28 cellular contexts compared by ENCODE assay signal in the genomic region with DNA sequence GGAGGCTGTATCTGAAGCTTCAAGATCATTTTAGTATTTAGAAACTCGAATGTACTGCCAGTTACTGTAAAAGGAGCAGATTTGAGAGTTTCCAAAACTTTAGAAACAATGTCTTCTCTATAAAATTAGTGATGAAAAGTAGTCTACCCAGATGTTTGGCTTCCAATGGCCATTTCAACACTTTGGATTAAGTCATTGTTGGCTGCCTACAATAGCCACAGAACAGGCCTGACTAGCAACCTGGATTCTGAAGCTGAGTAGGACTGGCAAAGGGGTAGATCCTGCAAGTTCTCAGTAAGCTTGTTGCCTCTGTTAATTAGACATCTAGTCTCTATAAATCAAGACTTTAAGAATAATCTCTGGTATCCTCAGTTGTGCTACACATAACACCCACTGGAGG.
DNase-seq lines count a peak whose midpoint lies in the region; ATAC-seq, FAIRE-seq and TF ChIP-seq lines count a peak whose summit lies in the region.
"Had no signal": no experiment of that assay in that cellular context is flagged by ENCODE, and none has a peak within 500 bp of the region (broad histone marks: within the 10 kb centered on the region; RNA-seq: fewer than 3 reads in every experiment).

No MANE protein-coding gene starts in this region.

- CTCF ChIA-PET in endothelial cell of umbilical vein (lab: Charles Lee), result no interaction called here
- CTCF ChIA-PET in activated CD8-positive, alpha-beta T cell treated with anti-CD3 and anti-CD28 coated beads, Interleukin-2, amount 10 ng/mL, durations not matched to agents 7 days and 5 days (lab: Charles Lee), result no interaction called here

- TF ChIP-seq CTCF in endothelial cell of umbilical vein (IDR thresholded peaks at IDR 0.05; ENCODE audit: extremely low read depth in 1 of 2, insufficient read depth in 1 of 2, low read depth in 1 of 2, low read length in 2 of 2), result no peak
- TF ChIP-seq CTCF in heart left ventricle (IDR thresholded peaks at IDR 0.05), result no peak

- no peaks in the 10 kb centered on the region for H3K9me3 ChIP-seq in endothelial cell of umbilical vein (replicated peaks; ENCODE audit: control insufficient read depth, insufficient read depth, low read length)
- no peaks in the 10 kb centered on the region for H3K9me3 ChIP-seq in heart left ventricle
- H3K9me3 ChIP-seq: BLaER1, tibial nerve had no signal

- H3K9ac ChIP-seq in endothelial cell of umbilical vein (replicated peaks; ENCODE audit: extremely low read depth, insufficient read depth, low read length), result no peak overlapping the region
- H3K9ac ChIP-seq: BLaER1, parathyroid adenoma had no signal

- H3K36me3 ChIP-seq in endothelial cell of umbilical vein (ENCODE audit: control insufficient read depth in 2 of 2, extremely low read depth in 1 of 2, insufficient read depth in 2 of 2, low read length in 2 of 2), result no peaks in the 10 kb centered on the region
- H3K36me3 ChIP-seq in heart left ventricle, result no peaks in the 10 kb centered on the region
- H3K36me3 ChIP-seq: BLaER1, tibial nerve had no signal

- peak; percentile 58 for DNase-seq in AG20443 (ENCODE audit: low spot score)
- no peak for DNase-seq in endothelial cell of umbilical vein (ENCODE audit: low read depth, low spot score)
- no peak for DNase-seq in heart left ventricle
- DNase-seq in sciatic nerve (ENCODE audit: low spot score), result no peak
- no peak for DNase-seq in activated CD8-positive, alpha-beta T cell treated with anti-CD3 and anti-CD28 coated beads, Interleukin-2, amount 10 ng/mL, durations not matched to agents 7 days and 5 days
- no peak for DNase-seq in hippocampal formation (lab: John Stamatoyannopoulos, UW)
- DNase-seq: DMS 273 treated with DMSO at 0.1 percent for 48 hours; effector CD4-positive, alpha-beta T cell; HCEC 1CT; immature natural killer cell; IMR-90; left colon; SHP77; stimulated activated CD4-positive, alpha-beta T cell treated with anti-CD3 and anti-CD28 coated beads, Interleukin-12 subunit alpha, Interleukin-12 subunit beta, amount 100 ng/mL, for 4 hours; stimulated activated CD4-positive, alpha-beta T cell treated with anti-CD3 and anti-CD28 coated beads, Interleukin-2, amount 100 ng/mL, for 48 hours had no signal

- no peaks in the 10 kb centered on the region for H4K20me1 ChIP-seq in endothelial cell of umbilical vein (replicated peaks; ENCODE audit: control insufficient read depth, extremely low read depth, insufficient read depth, low read length)
- H4K20me1 ChIP-seq: BLaER1 had no signal

- ATAC-seq in heart left ventricle, result peak in 3 of 4 donors; percentile 62 to 83 (median 83)
- peak; percentile 86 for ATAC-seq in sciatic nerve
- ATAC-seq in HG02642 (IDR thresholded peaks at IDR 0.05; ENCODE audit: poor library complexity, unreplicated experiment), result no peak
- ATAC-seq in activated CD8-positive, alpha-beta T cell treated with anti-CD3 and anti-CD28 coated beads, Interleukin-2, amount 10 ng/mL, durations not matched to agents 7 days and 5 days, result no peak
- ATAC-seq in GM18867 (IDR thresholded peaks at IDR 0.05; ENCODE audit: unreplicated experiment), result no peak
- ATAC-seq: activated naive CD4-positive, alpha-beta T cell treated with anti-CD3 and anti-CD28 coated beads, Interleukin-2, amount 50 U/mL, for 72 hours; GM12878; left colon had no signal

- intact Hi-C loops in endothelial cell of umbilical vein (cut with micrococcal nuclease) (no loop called here), heart left ventricle (cut with DNase I) (no loop called here), sciatic nerve (cut with DNase I) (no loop called here)

- WGBS in heart left ventricle, 4 donors, result 58 to 75% (median 69%) methylated on average over 1 of the region's 1 CpG

- no peak overlapping the region for H3K27ac Mint-ChIP-seq in activated CD8-positive, alpha-beta T cell treated with anti-CD3 and anti-CD28 coated beads, Interleukin-2, amount 10 ng/mL, durations not matched to agents 7 days and 5 days
- H3K27ac Mint-ChIP-seq: activated naive CD4-positive, alpha-beta T cell treated with anti-CD3 and anti-CD28 coated beads, Interleukin-2, amount 50 U/mL, for 72 hours; activated T-helper 2 cell treated with anti-CD3 and anti-CD28 coated beads, Interferon-gamma antibody, Interleukin-2, Interleukin-4, amounts not matched to agents 10 μg/mL and 5 μg/mL and 100 μg/mL, durations not matched to agents 14 hours and 24 hours and 36 hours; immature natural killer cell; memory B cell; nephron had no signal

- no peaks in the 10 kb centered on the region for H3K4me1 Mint-ChIP-seq in activated CD8-positive, alpha-beta T cell treated with anti-CD3 and anti-CD28 coated beads, Interleukin-2, amount 10 ng/mL, durations not matched to agents 7 days and 5 days (ENCODE audit: low read depth)
- H3K4me1 Mint-ChIP-seq: immature natural killer cell, memory B cell had no signal

- H3K9me3 Mint-ChIP-seq in activated CD8-positive, alpha-beta T cell treated with anti-CD3 and anti-CD28 coated beads, Interleukin-2, amount 10 ng/mL, durations not matched to agents 7 days and 5 days (ENCODE audit: insufficient read depth), result no peaks in the 10 kb centered on the region
- H3K9me3 Mint-ChIP-seq: activated naive CD4-positive, alpha-beta T cell treated with anti-CD3 and anti-CD28 coated beads, Interleukin-2, amount 50 U/mL, for 72 hours; activated T-helper 2 cell treated with anti-CD3 and anti-CD28 coated beads, Interferon-gamma antibody, Interleukin-2, Interleukin-4, amounts not matched to agents 10 μg/mL and 5 μg/mL and 100 μg/mL, durations not matched to agents 14 hours and 24 hours and 36 hours; immature natural killer cell; memory B cell; nephron had no signal

- peak; percentile 35 for FAIRE-seq in endothelial cell of umbilical vein (lab: Jason Lieb, UNC)
- FAIRE-seq: colon, frontal cortex, GM12878 had no signal

- H3K4me3 Mint-ChIP-seq in activated CD8-positive, alpha-beta T cell treated with anti-CD3 and anti-CD28 coated beads, Interleukin-2, amount 10 ng/mL, durations not matched to agents 7 days and 5 days, result no peak overlapping the region
- H3K4me3 Mint-ChIP-seq: immature natural killer cell, memory B cell, nephron had no signal

- no peak overlapping the region for H2AFZ ChIP-seq in endothelial cell of umbilical vein (ENCODE audit: low read depth, low read length)
- H2AFZ ChIP-seq: parathyroid adenoma had no signal

- H3K4me3 ChIP-seq in endothelial cell of umbilical vein (replicated peaks in 1 of 3; ENCODE audit: insufficient read depth in 1 of 3, low read depth in 1 of 3, low read length in 3 of 3) (no peak overlapping the region), heart left ventricle (no peak overlapping the region)
- H3K4me3 ChIP-seq: BLaER1, GM12878, tibial nerve had no signal

- H3K27ac ChIP-seq in endothelial cell of umbilical vein (ENCODE audit: insufficient read depth, low read depth, low read length) (no peak overlapping the region), heart left ventricle (peak overlapping the region in 2 of 12 donors; percentile 6 to 49)
- H3K27ac ChIP-seq: BLaER1, epithelial cell of prostate, parathyroid adenoma, tibial nerve had no signal

- no peaks in the 10 kb centered on the region for H3K4me1 ChIP-seq in endothelial cell of umbilical vein (ENCODE audit: control insufficient read depth, extremely low read depth, insufficient read depth, low read length)
- H3K4me1 ChIP-seq in heart left ventricle, result peaks cover 0 to 3% (median 0%) of the 10 kb centered on the region in 12 donors
- H3K4me1 ChIP-seq: BLaER1, tibial nerve had no signal

- BruUV-seq in endothelial cell of umbilical vein (replicated peaks; lab: Mats Ljungman, UMichigan), result no TSS peak

- dilution Hi-C loops in endothelial cell of umbilical vein (cut with MboI; ENCODE audit: extremely low pct_ligation_motif_present, low sequenced_read_pairs), result no loop called here

- no peaks in the 10 kb centered on the region for H3K9me1 ChIP-seq in endothelial cell of umbilical vein (replicated peaks; ENCODE audit: control insufficient read depth, extremely low read depth, insufficient read depth, low read length)

- no peaks in the 10 kb centered on the region for H3K36me3 Mint-ChIP-seq in activated CD8-positive, alpha-beta T cell treated with anti-CD3 and anti-CD28 coated beads, Interleukin-2, amount 10 ng/mL, durations not matched to agents 7 days and 5 days (ENCODE audit: low read depth)
- H3K36me3 Mint-ChIP-seq: activated naive CD4-positive, alpha-beta T cell treated with anti-CD3 and anti-CD28 coated beads, Interleukin-2, amount 50 U/mL, for 72 hours; immature natural killer cell; memory B cell had no signal

- H3K27me3 Mint-ChIP-seq in activated CD8-positive, alpha-beta T cell treated with anti-CD3 and anti-CD28 coated beads, Interleukin-2, amount 10 ng/mL, durations not matched to agents 7 days and 5 days (ENCODE audit: low read depth), result no peaks in the 10 kb centered on the region
- H3K27me3 Mint-ChIP-seq: memory B cell had no signal

- H3K27me3 ChIP-seq in endothelial cell of umbilical vein (ENCODE audit: control insufficient read depth in 2 of 2, insufficient read depth in 2 of 2, low read length in 2 of 2) (no peaks in the 10 kb centered on the region), heart left ventricle (no peaks in the 10 kb centered on the region)
- H3K27me3 ChIP-seq: BLaER1, tibial nerve had no signal

- no peak overlapping the region for H3K4me2 ChIP-seq in endothelial cell of umbilical vein (ENCODE audit: insufficient read depth, low read length)
- H3K4me2 ChIP-seq: BLaER1 had no signal

- no peaks in the 10 kb centered on the region for H3K79me2 ChIP-seq in endothelial cell of umbilical vein (ENCODE audit: control insufficient read depth, insufficient read depth, low read length)
- H3K79me2 ChIP-seq: parathyroid adenoma had no signal

- POLR2A ChIA-PET in endothelial cell of umbilical vein (lab: Charles Lee), result no interaction called here
- POLR2A ChIA-PET in activated CD8-positive, alpha-beta T cell treated with anti-CD3 and anti-CD28 coated beads, Interleukin-2, amount 10 ng/mL, durations not matched to agents 7 days and 5 days (lab: Charles Lee), result no interaction called here

- TF ChIP-seq POLR2A in endothelial cell of umbilical vein (IDR thresholded peaks at IDR 0.05; ENCODE audit: low read depth, low read length) (no peak), heart left ventricle (IDR thresholded peaks at IDR 0.05) (no peak)

TF ChIP-seq in endothelial cell of umbilical vein, 7 proteins besides CTCF, POLR2A, EP300 and RAD21 (continues in another document):
- TF ChIP-seq GATA2 (IDR thresholded peaks at IDR 0.05; ENCODE audit: insufficient read depth, insufficient read length, low read depth, low read length), result no peak
- TF ChIP-seq JUN (IDR thresholded peaks at IDR 0.05; ENCODE audit: borderline replicate concordance, insufficient read depth, insufficient read length, low read depth), result no peak
- no peak for TF ChIP-seq MYC (IDR thresholded peaks at IDR 0.05; ENCODE audit: low read depth, low read length)
- no peak for TF ChIP-seq POLR2AphosphoS5 (IDR thresholded peaks at IDR 0.05; ENCODE audit: insufficient read depth, low read depth, low read length)
- no peak for TF ChIP-seq EZH2 (IDR thresholded peaks at IDR 0.05; ENCODE audit: borderline replicate concordance, low read depth, low read length, severe bottlenecking)
- TF ChIP-seq MAX (IDR thresholded peaks at IDR 0.05; ENCODE audit: insufficient read depth, insufficient read length), result no peak

Comparison
In these comparisons a context has a peak if more than half of its experiments do, and no peak if none do; other contexts are left out.
1. ATAC-seq: peak in heart left ventricle (3 of 4) and sciatic nerve (single experiment); none in HG02642 (single experiment), activated CD8-positive, alpha-beta T cell treated with anti-CD3 and anti-CD28 coated beads, Interleukin-2, amount 10 ng/mL, durations not matched to agents 7 days and 5 days (single experiment) and GM18867 (single experiment).